32 cellular contexts compared by ENCODE assay signal in the genomic region with DNA sequence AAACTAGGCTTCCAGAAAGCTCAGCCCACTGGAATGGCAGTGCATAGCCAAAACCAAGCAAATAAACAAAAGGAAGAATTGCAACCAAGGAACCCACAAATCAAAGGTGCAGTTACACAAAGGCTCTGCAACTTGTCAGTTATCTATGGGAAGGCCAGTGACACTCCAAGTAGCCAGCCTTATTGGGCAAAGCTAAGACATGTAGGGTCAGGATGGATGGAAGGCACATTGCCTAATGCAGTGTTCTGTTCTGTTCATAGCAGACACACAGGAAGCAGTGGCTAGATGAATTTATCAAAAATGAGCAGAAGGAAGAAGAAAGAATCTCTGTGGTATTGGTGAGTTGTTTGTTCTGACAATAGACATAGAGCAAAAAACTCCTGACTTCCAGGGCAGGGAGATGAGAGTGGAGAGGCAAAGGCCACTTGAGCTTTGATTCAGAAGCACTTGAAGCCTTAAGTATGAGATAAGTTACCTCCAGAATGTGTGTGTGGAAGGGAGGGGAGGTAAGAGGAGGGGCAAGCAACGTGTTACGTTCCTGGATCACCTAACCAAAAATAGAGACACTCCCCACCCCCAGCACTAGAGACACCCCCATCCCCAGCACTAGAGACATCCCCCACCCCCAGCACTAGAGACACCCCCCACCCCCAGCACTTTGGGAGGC. TPM values are rescaled to one million over a fixed set of nuclear protein-coding genes. Genes with fewer than 3 reads are reported as not detected.
DNase-seq lines count a peak whose midpoint lies in the region; ATAC-seq and TF ChIP-seq lines count a peak whose summit lies in the region.
"Had no signal": no experiment of that assay in that cellular context is flagged by ENCODE, and none has a peak within 500 bp of the region (broad histone marks: within the 10 kb centered on the region; RNA-seq: fewer than 3 reads in every experiment).

No MANE protein-coding gene starts in this region.

- H3K27me3 Mint-ChIP-seq in type B pancreatic cell: no peaks in the 10 kb centered on the region
- H3K27me3 Mint-ChIP-seq: dendritic cell treated with granulocyte-macrophage colony-stimulating factor and Interleukin-4, amounts not matched to agents 40 ng/mL and 50 ng/mL, for 4 days had no signal

- no peak overlapping the region for H3K4ac ChIP-seq in mesendoderm (ENCODE audit: low read depth, low read length)

- H4K5ac ChIP-seq in mesendoderm (ENCODE audit: low read length): no peak overlapping the region

- H3K27ac Mint-ChIP-seq in type B pancreatic cell: no peak overlapping the region
- H3K27ac Mint-ChIP-seq: activated naive CD4-positive, alpha-beta T cell treated with anti-CD3 and anti-CD28 coated beads for 36 hours; activated T-helper 1 cell treated with anti-CD3 and anti-CD28 coated beads, Interleukin-12 subunit alpha, Interleukin-12 subunit beta, Interleukin-2, Interleukin-4 antibody, amounts not matched to agents 30 ng/mL and 10 ng/mL and 1 ng/mL, durations not matched to agents 14 hours and 24 hours and 36 hours; dendritic cell treated with granulocyte-macrophage colony-stimulating factor and Interleukin-4, amounts not matched to agents 40 ng/mL and 50 ng/mL, for 4 days; stimulated activated naive CD8-positive, alpha-beta T cell treated with anti-CD3 and anti-CD28 coated beads, Interleukin-15, Interleukin-2, amounts not matched to agents 100 ng/mL and 50 ng/mL, for 24 hours had no signal

- no peaks in the 10 kb centered on the region for H3K27me3 ChIP-seq in cardiac muscle cell
- H3K27me3 ChIP-seq in right atrium auricular region: no peaks in the 10 kb centered on the region
- no peaks in the 10 kb centered on the region for H3K27me3 ChIP-seq in mesendoderm (ENCODE audit: insufficient read depth, low read length, poor library complexity)
- H3K27me3 ChIP-seq: adrenal gland, esophagus muscularis mucosa, ovary, Peyer's patch had no signal

- no peaks in the 10 kb centered on the region for H3K79me1 ChIP-seq in mesendoderm (ENCODE audit: low read length)

- no peaks in the 10 kb centered on the region for H3K79me2 ChIP-seq in mesendoderm (ENCODE audit: control insufficient read depth, insufficient read depth, low read length)

- no peak overlapping the region for H2AK5ac ChIP-seq in mesendoderm (ENCODE audit: low read length)

- no peak overlapping the region for H3K4me3 Mint-ChIP-seq in type B pancreatic cell
- H3K4me3 Mint-ChIP-seq: activated naive CD4-positive, alpha-beta T cell treated with anti-CD3 and anti-CD28 coated beads for 36 hours; activated T-helper 1 cell treated with anti-CD3 and anti-CD28 coated beads, Interleukin-12 subunit alpha, Interleukin-12 subunit beta, Interleukin-2, Interleukin-4 antibody, amounts not matched to agents 30 ng/mL and 10 ng/mL and 1 ng/mL, durations not matched to agents 14 hours and 24 hours and 36 hours; dendritic cell treated with granulocyte-macrophage colony-stimulating factor and Interleukin-4, amounts not matched to agents 40 ng/mL and 50 ng/mL, for 4 days; stimulated activated naive CD8-positive, alpha-beta T cell treated with anti-CD3 and anti-CD28 coated beads, Interleukin-15, Interleukin-2, amounts not matched to agents 100 ng/mL and 50 ng/mL, for 24 hours had no signal

- H3K27ac ChIP-seq in cardiac muscle cell: peak overlapping the region; percentile 51
- H3K27ac ChIP-seq in right atrium auricular region: no peak overlapping the region
- H3K27ac ChIP-seq in mesendoderm (ENCODE audit: low read depth, low read length): no peak overlapping the region
- H3K27ac ChIP-seq: A549, adrenal gland, esophagus muscularis mucosa, left ventricle myocardium inferior, ovary, Peyer's patch had no signal

- no peaks in the 10 kb centered on the region for H3K36me3 Mint-ChIP-seq in type B pancreatic cell

- H2BK5ac ChIP-seq in mesendoderm (ENCODE audit: low read length): no peak overlapping the region

- H3K4me1 ChIP-seq in cardiac muscle cell (ENCODE audit: low read depth) (peaks cover 11% of the 10 kb centered on the region), right atrium auricular region (no peaks in the 10 kb centered on the region), mesendoderm (ENCODE audit: control insufficient read depth, low read depth, low read length) (no peaks in the 10 kb centered on the region)
- H3K4me1 ChIP-seq: A549, adrenal gland, esophagus muscularis mucosa, left ventricle myocardium inferior, Peyer's patch had no signal

- H2BK120ac ChIP-seq in mesendoderm (ENCODE audit: low read depth, low read length): no peak overlapping the region

- H3K9ac ChIP-seq in mesendoderm (ENCODE audit: low read length): no peak overlapping the region

- H3K4me3 ChIP-seq in cardiac muscle cell: no peak overlapping the region
- no peak overlapping the region for H3K4me3 ChIP-seq in right atrium auricular region
- H3K4me3 ChIP-seq in foreskin fibroblast (ENCODE audit: low read depth in 1 of 2, low read length in 2 of 2): no peak overlapping the region
- no peak overlapping the region for H3K4me3 ChIP-seq in mesendoderm (ENCODE audit: low read length)
- H3K4me3 ChIP-seq: A549, adrenal gland, esophagus muscularis mucosa, left ventricle myocardium inferior, ovary, Peyer's patch had no signal

- no peak for ATAC-seq in HG03520 (IDR thresholded peaks at IDR 0.05; ENCODE audit: unreplicated experiment)
- ATAC-seq: A549, HCT116 had no signal

- no peaks in the 10 kb centered on the region for H3K9me3 ChIP-seq in cardiac muscle cell (ENCODE audit: low read depth)
- no peaks in the 10 kb centered on the region for H3K9me3 ChIP-seq in right atrium auricular region
- H3K9me3 ChIP-seq: A549, adrenal gland, esophagus muscularis mucosa, left ventricle myocardium inferior, ovary, Peyer's patch had no signal

- no peak overlapping the region for H2BK15ac ChIP-seq in mesendoderm (replicated peaks; ENCODE audit: low read depth)

- no peak overlapping the region for H3K23ac ChIP-seq in mesendoderm (ENCODE audit: low read length)

- H3K4me2 ChIP-seq in mesendoderm (ENCODE audit: low read length): no peak overlapping the region
- H3K4me2 ChIP-seq: A549 had no signal

- peaks cover 16% of the 10 kb centered on the region for H3K4me1 Mint-ChIP-seq in type B pancreatic cell (ENCODE audit: unreplicated experiment)

- peak; percentile 43 to 79 for DNase-seq in cardiac muscle cell (ENCODE audit: low read depth in 1 of 2, low spot score in 1 of 2)
- no peak for DNase-seq in right atrium auricular region (ENCODE audit: low spot score)
- DNase-seq in amniotic epithelial cell (ENCODE audit: low read depth): peak; percentile 97
- peak; percentile 14 to 23 for DNase-seq in foreskin fibroblast
- no peak for DNase-seq in mesendoderm
- DNase-seq in type B pancreatic cell (ENCODE audit: extremely low spot score, unreplicated experiment): no peak
- no peak for DNase-seq in RPMI8226
- DNase-seq: activated CD4-positive, alpha-beta T cell treated with anti-CD3 and anti-CD28 coated beads, Interleukin-2, amount 50 U/mL, for 4 hours; activated CD4-positive, CD25-positive, alpha-beta regulatory T cell; activated naive CD4-positive, alpha-beta T cell treated with anti-CD3 and anti-CD28 coated beads for 36 hours; adrenal gland; GDM1; hypothalamus; left ventricle myocardium inferior; MV-4-11; NCI-H1436 treated with DMSO at 0.1 percent for 48 hours; NCI-H2171 treated with DMSO at 0.1 percent for 48 hours; NCI-H526 treated with DMSO at 0.1 percent for 48 hours; ovary; Peyer's patch; retina; SIG-M5; small intestine; SW 1271; T-helper 9 cell had no signal

- no peak for TF ChIP-seq CTCF in cardiac muscle cell (IDR thresholded peaks at IDR 0.05; ENCODE audit: low read depth, low read length)
- no peak for TF ChIP-seq CTCF in right atrium auricular region (IDR thresholded peaks at IDR 0.05)
- TF ChIP-seq CTCF in foreskin fibroblast (IDR thresholded peaks at IDR 0.05; ENCODE audit: low read depth, low read length): no peak
- TF ChIP-seq CTCF in type B pancreatic cell (conservative IDR thresholded peaks at IDR 0.05): no peak

- no peak overlapping the region for H3K18ac ChIP-seq in mesendoderm (ENCODE audit: low read length)

- no CpG with 5 or more reads among the region's 2 CpGs for WGBS in mesendoderm (ENCODE audit: extremely low coverage, insufficient coverage, low lambda C conversion rate)

- no peaks in the 10 kb centered on the region for H3K36me3 ChIP-seq in cardiac muscle cell
- no peaks in the 10 kb centered on the region for H3K36me3 ChIP-seq in right atrium auricular region
- H3K36me3 ChIP-seq in mesendoderm (ENCODE audit: control insufficient read depth, insufficient read depth, low read length): no peaks in the 10 kb centered on the region
- H3K36me3 ChIP-seq: adrenal gland, esophagus muscularis mucosa, left ventricle myocardium inferior, ovary, Peyer's patch had no signal

- H3K56ac ChIP-seq in mesendoderm (ENCODE audit: low read length): no peak overlapping the region

- no peak overlapping the region for H4K8ac ChIP-seq in mesendoderm (ENCODE audit: low read depth, low read length)

- H3K9me3 Mint-ChIP-seq in type B pancreatic cell: peaks cover 8% of the 10 kb centered on the region
- H3K9me3 Mint-ChIP-seq: activated T-helper 1 cell treated with anti-CD3 and anti-CD28 coated beads, Interleukin-12 subunit alpha, Interleukin-12 subunit beta, Interleukin-2, Interleukin-4 antibody, amounts not matched to agents 30 ng/mL and 10 ng/mL and 1 ng/mL, durations not matched to agents 14 hours and 24 hours and 36 hours; dendritic cell treated with granulocyte-macrophage colony-stimulating factor and Interleukin-4, amounts not matched to agents 40 ng/mL and 50 ng/mL, for 4 days; stimulated activated naive CD8-positive, alpha-beta T cell treated with anti-CD3 and anti-CD28 coated beads, Interleukin-15, Interleukin-2, amounts not matched to agents 100 ng/mL and 50 ng/mL, for 24 hours had no signal

RNA-seq across cellular contexts. Expression of gene AKAP12, which starts 57.9 kb away (rescaled TPM):
- total RNA-seq in cardiac muscle cell (44.4 and 84.9 TPM in 2 replicates), right atrium auricular region (10 to 100 TPM; 27.7 to 40.1 TPM), type B pancreatic cell (ENCODE audit: low replicate concordance) (67.4 and 138 TPM in 2 replicates)
- 66.5 and 81.7 TPM in 2 replicates for polyA plus RNA-seq in cardiac muscle cell
- polyA plus RNA-seq in mesendoderm (2013, experiment 1 of 2): 33.8 TPM
- 34.4 TPM for polyA plus RNA-seq in mesendoderm (2013, experiment 2 of 2)

Comparison
In these comparisons a context has a peak if more than half of its experiments do, and no peak if none do; other contexts are left out.
1. DNase-seq: peak in cardiac muscle cell (2 of 2), amniotic epithelial cell (single experiment) and foreskin fibroblast (2 of 2); none in right atrium auricular region (single experiment), mesendoderm (single experiment), type B pancreatic cell (single experiment) and RPMI8226 (single experiment).